Comparison of ENCODE assay signal across 8 cellular contexts in the genomic region with DNA sequence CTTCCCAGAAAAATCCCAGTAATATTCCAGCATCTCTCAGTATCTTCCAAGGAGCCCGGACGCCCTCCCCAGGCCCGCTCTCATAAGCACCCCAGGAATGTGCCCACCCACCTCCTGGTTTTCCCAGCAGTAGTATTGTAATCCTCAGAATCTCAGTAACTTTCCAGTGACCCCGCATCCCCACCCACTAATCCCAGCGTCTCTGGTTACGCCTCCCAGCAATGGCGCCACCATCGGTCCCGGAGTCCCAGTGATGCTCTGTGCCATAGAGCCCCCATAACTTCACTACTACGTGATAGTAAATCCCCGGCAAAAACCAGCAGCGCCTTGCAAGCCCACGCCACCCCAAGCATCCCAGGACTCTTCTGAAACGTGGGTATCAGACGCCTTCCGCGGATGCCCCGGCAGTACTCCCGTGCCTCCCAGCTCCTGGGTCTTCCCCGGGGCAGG. TPM values are rescaled to one million over a fixed set of nuclear protein-coding genes. Genes with fewer than 3 reads are reported as not detected.
DNase-seq lines count a peak whose midpoint lies in the region; ATAC-seq and TF ChIP-seq lines count a peak whose summit lies in the region.

No MANE protein-coding gene starts in this region.

- H3K27ac ChIP-seq in Peyer's patch (peak overlapping the region; percentile 90 to 99 (median 92)), right cardiac atrium (ENCODE audit: low read length) (peak overlapping the region; percentile 55)

- intact Hi-C loops in right cardiac atrium (cut with DNase I), result no loop called here

- DNase-seq in D341Med (ENCODE audit: low spot score), result peak; percentile 80
- peak; percentile 76 for DNase-seq in HFF-Myc (ENCODE audit: extremely low read depth, low read depth)
- peak; percentile 46 to 78 (median 70) for DNase-seq in Peyer's patch
- peak; percentile 87 for DNase-seq in astrocyte of the hippocampus (ENCODE audit: low read depth, low spot score)
- DNase-seq in right cardiac atrium, result peak; percentile 78 to 89 (median 83)
- peak; percentile 76 for DNase-seq in pons (ENCODE audit: low spot score)
- no peak for DNase-seq in NCI-H187 (lab: John Stamatoyannopoulos, UW)

- H3K4me3 ChIP-seq in HFF-Myc (replicated peaks; ENCODE audit: low read depth, low read length) (peak overlapping the region; percentile 63), Peyer's patch (peak overlapping the region; percentile 57 to 90 (median 80)), right cardiac atrium (ENCODE audit: low read length) (peak overlapping the region; percentile 53)

- peak; percentile 67 to 76 for ATAC-seq in right cardiac atrium
- no peak for ATAC-seq in HG03108 (IDR thresholded peaks at IDR 0.05; ENCODE audit: unreplicated experiment)

- WGBS in right cardiac atrium, result under 1% methylated on average over 20 of the region's 20 CpGs

- TF ChIP-seq POLR2A in Peyer's patch (IDR thresholded peaks at IDR 0.05), result no peak

- no peaks in the 10 kb centered on the region for H3K27me3 ChIP-seq in Peyer's patch
- H3K27me3 ChIP-seq in right cardiac atrium (ENCODE audit: control insufficient read depth, insufficient read depth), result no peaks in the 10 kb centered on the region

- peaks cover 0 to 33% (median 0%) of the 10 kb centered on the region in 3 donors for H3K36me3 ChIP-seq in Peyer's patch

- peak; percentile 7 for TF ChIP-seq CTCF in HFF-Myc (IDR thresholded peaks at IDR 0.05; ENCODE audit: low read depth, low read length, missing control alignments)
- peak in 1 of 6 experiments; percentile 6 for TF ChIP-seq CTCF in Peyer's patch (IDR thresholded peaks at IDR 0.05)

- H3K9me3 ChIP-seq in Peyer's patch (no peaks in the 10 kb centered on the region), right cardiac atrium (ENCODE audit: control insufficient read depth, low read length) (no peaks in the 10 kb centered on the region)

- peaks cover 3 to 15% (median 6%) of the 10 kb centered on the region in 4 donors for H3K4me1 ChIP-seq in Peyer's patch
- H3K4me1 ChIP-seq in right cardiac atrium (ENCODE audit: control insufficient read depth, insufficient read depth, low read length), result no peaks in the 10 kb centered on the region

RNA-seq across cellular contexts. Expression of a gene that starts 1.0 kb away (rescaled TPM):
- total RNA-seq in Peyer's patch (100 to 1,000 TPM; 181 to 296 (median 234) TPM), right cardiac atrium (10 to 100 TPM; 53.4 to 70.9 (median 65.4) TPM)
- polyA plus RNA-seq in right cardiac atrium, result 33.5 TPM

RNA-seq across cellular contexts. Expression of a gene that starts 12.1 kb away (rescaled TPM):
- 10 to 100 TPM; 18.0 to 37.1 (median 21.9) TPM for total RNA-seq in Peyer's patch
- total RNA-seq in right cardiac atrium, result 10 to 100 TPM; 19.5 to 24.4 (median 21.8) TPM
- 20.7 TPM for polyA plus RNA-seq in right cardiac atrium

RNA-seq across cellular contexts. Expression of a gene that starts 18.7 kb away (rescaled TPM):
- 100 to 1,000 TPM in 2 of 4 donors, 10 to 100 TPM in 2; 77.1 to 124 (median 95.3) TPM for total RNA-seq in Peyer's patch
- 100 to 1,000 TPM; 101 to 120 (median 115) TPM for total RNA-seq in right cardiac atrium
- 143 TPM for polyA plus RNA-seq in right cardiac atrium

RNA-seq across cellular contexts. Expression of a gene that starts 45.7 kb away (rescaled TPM):
- total RNA-seq in Peyer's patch (10 to 100 TPM in 2 of 4 donors, 1 to 10 TPM in 1, not detected in 1; 8.2 to 14.3 (median 10.3) TPM), right cardiac atrium (1 to 10 TPM; 1.5 to 2.5 (median 2.3) TPM)
- polyA plus RNA-seq in right cardiac atrium, result 3.2 TPM

Comparison
In these comparisons a context has a peak if more than half of its experiments do, and no peak if none do; other contexts are left out.
1. DNase-seq: peak in D341Med (single experiment), HFF-Myc (single experiment), Peyer's patch (3 of 3), astrocyte of the hippocampus (single experiment), right cardiac atrium (3 of 3) and pons (single experiment); none in NCI-H187 (0 of 2).
2. Peak in every context shown above with its lines, with median percentiles within 50 percentile points of each other: H3K4me3 ChIP-seq.